12 cellular contexts compared by ENCODE assay signal in the genomic region with DNA sequence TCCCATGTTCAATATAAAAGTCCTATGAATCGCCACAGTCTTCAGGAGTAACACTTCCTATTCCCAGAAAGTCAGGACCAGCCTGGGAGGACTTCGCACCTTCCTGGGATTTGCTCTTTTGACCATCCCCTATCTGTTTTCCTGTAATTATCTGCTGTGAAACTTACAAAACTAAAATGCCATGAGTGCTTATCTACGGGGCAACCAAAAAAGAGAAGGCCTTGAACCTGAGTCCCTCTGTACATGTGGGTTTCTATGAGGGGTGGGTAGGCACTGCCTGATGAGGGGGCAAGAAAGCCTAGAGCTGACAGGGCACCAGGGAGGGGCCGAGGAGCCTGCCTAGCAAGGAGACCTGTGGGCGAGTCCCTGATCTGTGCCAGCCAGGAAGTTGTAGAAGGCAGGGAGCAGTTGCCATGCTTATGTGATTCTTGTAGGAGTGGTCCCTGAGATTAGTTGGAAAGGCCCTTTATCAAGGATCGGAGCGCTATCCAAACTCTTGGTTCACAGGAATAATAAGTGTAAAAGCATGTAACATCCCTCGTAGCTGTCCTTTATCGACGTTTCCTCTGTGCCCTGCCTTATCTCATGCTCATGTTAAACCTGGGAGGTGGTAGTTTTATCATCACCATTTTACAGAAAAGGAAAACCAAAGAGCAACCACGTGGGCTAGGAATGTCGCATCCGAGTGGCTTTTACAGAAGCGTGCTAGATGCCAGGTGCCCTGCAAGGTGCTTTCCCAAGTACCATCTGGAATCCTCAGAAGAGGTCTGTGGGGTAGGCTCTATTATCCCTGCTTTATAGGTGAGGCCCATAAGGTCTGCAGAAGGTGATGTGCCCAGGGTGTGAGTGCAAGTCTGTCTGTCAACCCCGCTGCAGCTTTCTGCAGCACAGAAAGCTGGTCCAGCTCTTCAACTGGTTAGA.
DNase-seq lines count a peak whose midpoint lies in the region; ATAC-seq, FAIRE-seq and TF ChIP-seq lines count a peak whose summit lies in the region.
"Had no signal": no experiment of that assay in that cellular context is flagged by ENCODE, and none has a peak within 500 bp of the region (broad histone marks: within the 10 kb centered on the region; RNA-seq: fewer than 3 reads in every experiment).

No MANE protein-coding gene starts in this region.

- no peak for FAIRE-seq in GM12878 (lab: Jason Lieb, UNC)
- FAIRE-seq: colon had no signal

- H2AFZ ChIP-seq in GM12878 (ENCODE audit: control insufficient read depth, low read depth, low read length) = no peak overlapping the region

- in situ Hi-C loops in GM12878 (cut with MboI) = loop anchor here (5.0 kb wide), 1 partner anchor 165 kb away; no protein-coding TSS in a partner anchor

- H3K4me2 ChIP-seq in GM12878 (ENCODE audit: control insufficient read depth, insufficient read depth) = peak overlapping the region; percentile 26

- no peak for TF ChIP-seq POLR2A in GM12878 (IDR thresholded peaks at IDR 0.05; ENCODE audit: low read depth, low read length)

- peaks cover 28% of the 10 kb centered on the region for H3K79me2 ChIP-seq in GM12878 (ENCODE audit: control insufficient read depth, insufficient read depth, low read length)

- CTCF ChIA-PET in GM12878 (lab: Yijun Ruan, JAX) = interaction anchor here (0.7 to 4.0 kb wide), 7 partner anchors 20 to 312 kb away, joined by 3 to 17 read pairs (median 10); no protein-coding TSS in a partner anchor

- peak overlapping the region; percentile 38; the same call in 1 of the 2 replicates for H3K4me3 ChIP-seq in GM12878

- peaks cover 89% of the 10 kb centered on the region for H3K4me1 ChIP-seq in GM12878 (ENCODE audit: control insufficient read depth, insufficient read depth, low read length)

- peak overlapping the region; percentile 77 for H3K9ac ChIP-seq in GM12878 (ENCODE audit: control insufficient read depth, insufficient read depth, low read length)

- no peaks in the 10 kb centered on the region for H3K9me3 Mint-ChIP-seq in stimulated activated naive CD8-positive, alpha-beta T cell treated with anti-CD3 and anti-CD28 coated beads, Interleukin-15, Interleukin-2, amounts not matched to agents 100 ng/mL and 50 ng/mL, for 24 hours
- no peaks in the 10 kb centered on the region for H3K9me3 Mint-ChIP-seq in naive B cell
- H3K9me3 Mint-ChIP-seq: HFFc6 had no signal

- H3K36me3 Mint-ChIP-seq in stimulated activated naive CD8-positive, alpha-beta T cell treated with anti-CD3 and anti-CD28 coated beads, Interleukin-15, Interleukin-2, amounts not matched to agents 100 ng/mL and 50 ng/mL, for 24 hours (ENCODE audit: low read depth) = peaks cover 7% of the 10 kb centered on the region
- no peaks in the 10 kb centered on the region for H3K36me3 Mint-ChIP-seq in naive B cell

- SMC1A ChIA-PET in GM12878 (lab: Charles Lee; ENCODE audit: uncharacterized antibody, unreplicated experiment) = interaction anchor here (1.0 to 26.8 kb wide), 11 partner anchors 10 to 313 kb away, joined by 3 to 467 read pairs (median 13); no protein-coding TSS in a partner anchor

- POLR2A ChIA-PET in GM12878 (lab: Charles Lee) = interaction anchor here (1.0 to 6.3 kb wide), 7 partner anchors 14 to 165 kb away, joined by 3 to 49 read pairs (median 9); no protein-coding TSS in a partner anchor

- BruUV-seq in GM12878 (replicated peaks; lab: Mats Ljungman, UMichigan) = no TSS peak

- H3K9me3 ChIP-seq in GM12878 (replicated peaks; ENCODE audit: control insufficient read depth, insufficient read depth, low read length) = no peaks in the 10 kb centered on the region

- RAD21 ChIA-PET in GM12878 (lab: Charles Lee; ENCODE audit: unreplicated experiment) = interaction anchor here (0.7 to 10.6 kb wide), 11 partner anchors 8 to 313 kb away, joined by 3 to 126 read pairs (median 8); no protein-coding TSS in a partner anchor

- intact Hi-C loops in GM12878 (cut with micrococcal nuclease; ENCODE audit: unreplicated experiment) = loop anchor here (2.0 to 10.0 kb wide), 3 partner anchors 33 to 393 kb away; no protein-coding TSS in a partner anchor

- H4K20me1 ChIP-seq in GM12878 (ENCODE audit: control insufficient read depth, insufficient read depth) = no peaks in the 10 kb centered on the region

- TF ChIP-seq RAD21 in GM12878 (IDR thresholded peaks at IDR 0.05; ENCODE audit: insufficient read depth, low read depth, low read length) = no peak

- peaks cover 4% of the 10 kb centered on the region for H3K27me3 Mint-ChIP-seq in stimulated activated naive CD8-positive, alpha-beta T cell treated with anti-CD3 and anti-CD28 coated beads, Interleukin-15, Interleukin-2, amounts not matched to agents 100 ng/mL and 50 ng/mL, for 24 hours
- no peaks in the 10 kb centered on the region for H3K27me3 Mint-ChIP-seq in naive B cell

- no peak for ATAC-seq in stimulated activated naive CD8-positive, alpha-beta T cell treated with anti-CD3 and anti-CD28 coated beads, Interleukin-15, Interleukin-2, amounts not matched to agents 100 U/mL and 50 U/mL, for 24 hours
- ATAC-seq in GM12878 = no peak
- no peak for ATAC-seq in naive B cell (ENCODE audit: low read depth in 2 of 2)
- no peak for ATAC-seq in GM18909 (IDR thresholded peaks at IDR 0.05; ENCODE audit: poor library complexity, unreplicated experiment)
- no peak for ATAC-seq in GM18907 (IDR thresholded peaks at IDR 0.05; ENCODE audit: unreplicated experiment)

- TF ChIP-seq EP300 in GM12878 (IDR thresholded peaks at IDR 0.05; ENCODE audit: borderline replicate concordance in 1 of 2, control insufficient read depth in 1 of 2, low read depth in 2 of 2, low read length in 2 of 2) = no peak

- H3K27ac ChIP-seq in GM12878 (ENCODE audit: control insufficient read depth, insufficient read depth) = peak overlapping the region; percentile 99

- no peak for DNase-seq in stimulated activated naive CD8-positive, alpha-beta T cell treated with anti-CD3 and anti-CD28 coated beads, Interleukin-15, Interleukin-2, amounts not matched to agents 100 U/mL and 50 U/mL, for 24 hours
- no peak for DNase-seq in GM12878 (ENCODE audit: low read depth, low spot score)
- no peak for DNase-seq in naive B cell
- no peak for DNase-seq in putamen (ENCODE audit: low spot score)
- DNase-seq in GDM1 (lab: John Stamatoyannopoulos, UW) = no peak
- DNase-seq: HFFc6, NCI-H1694, occipital lobe had no signal

- TF ChIP-seq CTCF in GM12878 (IDR thresholded peaks at IDR 0.05 in 2 of 3, conservative IDR thresholded peaks at IDR 0.05 in 1 of 3; ENCODE audit: control insufficient read depth in 2 of 3, extremely low read depth in 1 of 3, insufficient read depth in 1 of 3, low read depth in 3 of 3, low read length in 3 of 3) = no peak

- peak overlapping the region; percentile 79 for H3K4me3 Mint-ChIP-seq in stimulated activated naive CD8-positive, alpha-beta T cell treated with anti-CD3 and anti-CD28 coated beads, Interleukin-15, Interleukin-2, amounts not matched to agents 100 ng/mL and 50 ng/mL, for 24 hours
- peak overlapping the region in 6 of 8 donors; percentile 6 to 69 (median 53) for H3K4me3 Mint-ChIP-seq in naive B cell
- H3K4me3 Mint-ChIP-seq: HFFc6 had no signal

- peaks cover 94% of the 10 kb centered on the region for H3K4me1 Mint-ChIP-seq in stimulated activated naive CD8-positive, alpha-beta T cell treated with anti-CD3 and anti-CD28 coated beads, Interleukin-15, Interleukin-2, amounts not matched to agents 100 ng/mL and 50 ng/mL, for 24 hours (ENCODE audit: low read depth)
- peaks cover 73 to 86% (median 84%) of the 10 kb centered on the region in 3 donors for H3K4me1 Mint-ChIP-seq in naive B cell

- H3K36me3 ChIP-seq in GM12878 (ENCODE audit: control insufficient read depth in 2 of 2, insufficient read depth in 2 of 2, low read length in 1 of 2) = no peaks in the 10 kb centered on the region

- peak overlapping the region; percentile 98 for H3K27ac Mint-ChIP-seq in stimulated activated naive CD8-positive, alpha-beta T cell treated with anti-CD3 and anti-CD28 coated beads, Interleukin-15, Interleukin-2, amounts not matched to agents 100 ng/mL and 50 ng/mL, for 24 hours
- peak overlapping the region; percentile 18 to 91 (median 77) for H3K27ac Mint-ChIP-seq in naive B cell
- H3K27ac Mint-ChIP-seq: HFFc6 had no signal

- 86% methylated on average over 15 of the region's 15 CpGs for WGBS in GM12878 (ENCODE audit: insufficient coverage, insufficient replicate concordance, low lambda C conversion rate, missing lambda C conversion rate)

- H3K27me3 ChIP-seq in GM12878 (replicated peaks in 1 of 2; ENCODE audit: control insufficient read depth in 2 of 2, insufficient read depth in 2 of 2, low read length in 1 of 2) = no peaks in the 10 kb centered on the region

TF ChIP-seq in GM12878, 131 proteins besides CTCF, POLR2A, EP300 and RAD21:
- TF ChIP-seq SMC3 (IDR thresholded peaks at IDR 0.05; ENCODE audit: borderline replicate concordance, low read length) = no peak
- TF ChIP-seq, protein P1, sequence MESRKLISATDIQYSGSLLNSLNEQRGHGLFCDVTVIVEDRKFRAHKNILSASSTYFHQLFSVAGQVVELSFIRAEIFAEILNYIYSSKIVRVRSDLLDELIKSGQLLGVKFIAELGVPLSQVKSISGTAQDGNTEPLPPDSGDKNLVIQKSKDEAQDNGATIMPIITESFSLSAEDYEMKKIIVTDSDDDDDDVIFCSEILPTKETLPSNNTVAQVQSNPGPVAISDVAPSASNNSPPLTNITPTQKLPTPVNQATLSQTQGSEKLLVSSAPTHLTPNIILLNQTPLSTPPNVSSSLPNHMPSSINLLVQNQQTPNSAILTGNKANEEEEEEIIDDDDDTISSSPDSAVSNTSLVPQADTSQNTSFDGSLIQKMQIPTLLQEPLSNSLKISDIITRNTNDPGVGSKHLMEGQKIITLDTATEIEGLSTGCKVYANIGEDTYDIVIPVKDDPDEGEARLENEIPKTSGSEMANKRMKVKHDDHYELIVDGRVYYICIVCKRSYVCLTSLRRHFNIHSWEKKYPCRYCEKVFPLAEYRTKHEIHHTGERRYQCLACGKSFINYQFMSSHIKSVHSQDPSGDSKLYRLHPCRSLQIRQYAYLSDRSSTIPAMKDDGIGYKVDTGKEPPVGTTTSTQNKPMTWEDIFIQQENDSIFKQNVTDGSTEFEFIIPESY (IDR thresholded peaks at IDR 0.05) = no peak
